In genomic region chr1:167554028-167554779, GRCh38 we compare ENCODE assay signal across 8 cellular contexts. TPM values are rescaled to one million over a fixed set of nuclear protein-coding genes. Genes with fewer than 3 reads are reported as not detected.
DNase-seq lines count a peak whose midpoint lies in the region; ATAC-seq and TF ChIP-seq lines count a peak whose summit lies in the region.

No MANE protein-coding gene starts in this region.

- H3K4me1 Mint-ChIP-seq in chondrocyte (ENCODE audit: low read depth): peaks cover 12% of the 10 kb centered on the region
- peaks cover 16% of the 10 kb centered on the region for H3K4me1 Mint-ChIP-seq in nephron

- H3K36me3 Mint-ChIP-seq in chondrocyte (ENCODE audit: low read depth) (no peaks in the 10 kb centered on the region), nephron (ENCODE audit: low read depth) (no peaks in the 10 kb centered on the region)

- H3K27me3 Mint-ChIP-seq in chondrocyte (ENCODE audit: low read depth) (peaks cover 2% of the 10 kb centered on the region), nephron (ENCODE audit: low read depth) (peaks cover 11% of the 10 kb centered on the region)

- in situ Hi-C loops in GM13976 (cut with MboI; ENCODE audit: low sequenced_read_pairs, unreplicated experiment): no loop called here

- H3K36me3 ChIP-seq in GM06990 (ENCODE audit: control insufficient read depth, insufficient read depth, low read length): no peaks in the 10 kb centered on the region

- peak overlapping the region; percentile 74 for H3K4me3 Mint-ChIP-seq in chondrocyte (ENCODE audit: unreplicated experiment)
- H3K4me3 Mint-ChIP-seq in nephron: peak overlapping the region; percentile 80 to 88 (median 85)

- TF ChIP-seq CTCF in GM06990 (IDR thresholded peaks at IDR 0.05; ENCODE audit: insufficient read depth, low read length, poor library complexity, severe bottlenecking) (no peak), chondrocyte (IDR thresholded peaks at IDR 0.05) (no peak), nephron (IDR thresholded peaks at IDR 0.05; ENCODE audit: unreplicated experiment in 3 of 3) (no peak), GM13976 (IDR thresholded peaks at IDR 0.05; ENCODE audit: borderline replicate concordance, control extremely low read depth, extremely low read depth, insufficient read depth, missing control alignments) (no peak)

- no peaks in the 10 kb centered on the region for H3K27me3 ChIP-seq in GM06990 (replicated peaks; ENCODE audit: control insufficient read depth, insufficient read depth, low read length)

- H3K9me3 Mint-ChIP-seq in chondrocyte (ENCODE audit: low read depth) (no peaks in the 10 kb centered on the region), nephron (no peaks in the 10 kb centered on the region)

- H3K27ac Mint-ChIP-seq in chondrocyte (ENCODE audit: unreplicated experiment) (peak overlapping the region; percentile 38), nephron (peak overlapping the region in 2 of 3 experiments; percentile 52 to 64)

- peak; percentile 25 for ATAC-seq in GM21717 (IDR thresholded peaks at IDR 0.05; ENCODE audit: unreplicated experiment)

- DNase-seq in GM06990 (ENCODE audit: extremely low read depth, insufficient read length) (no peak), MV-4-11 (lab: John Stamatoyannopoulos, UW) (peak; percentile 9), chondrocyte (ENCODE audit: low spot score) (no peak), GM13976 (ENCODE audit: low spot score) (no peak), NCI-H2081 (lab: John Stamatoyannopoulos, UW) (no peak)
- no peak for DNase-seq in stimulated activated CD4-positive, alpha-beta T cell treated with anti-CD3 and anti-CD28 coated beads, Interleukin-2, amount 100 ng/mL, for 48 hours

- peak overlapping the region; percentile 74 for H3K4me3 ChIP-seq in GM06990 (replicated peaks; ENCODE audit: low read depth, low read length)

RNA-seq across cellular contexts. Expression of gene CREG1, which starts 0.6 kb away (rescaled TPM):
- total RNA-seq in chondrocyte: 48.6 to 56.0 TPM (median 51.2 TPM) in 3 replicates

RNA-seq across cellular contexts. Expression of gene CD247, which starts 35.9 kb away (rescaled TPM):
- not detected in 3 replicates for total RNA-seq in chondrocyte
